ENCODE assay signal across 9 cellular contexts in genomic region chr17:28895794-28896447, GRCh38. TPM values are rescaled to one million over a fixed set of nuclear protein-coding genes. Genes with fewer than 3 reads are reported as not detected.
DNase-seq lines count a peak whose midpoint lies in the region; ATAC-seq and TF ChIP-seq lines count a peak whose summit lies in the region.
"Had no signal": no experiment of that assay in that cellular context is flagged by ENCODE, and none has a peak within 500 bp of the region (broad histone marks: within the 10 kb centered on the region; RNA-seq: fewer than 3 reads in every experiment).

No MANE protein-coding gene starts in this region.

- no peaks in the 10 kb centered on the region for H3K9me3 Mint-ChIP-seq in naive thymus-derived CD8-positive, alpha-beta T cell

- TF ChIP-seq CTCF in AG04450 (IDR thresholded peaks at IDR 0.05; ENCODE audit: low read depth, low read length) (no peak), KMS-11 (conservative IDR thresholded peaks at IDR 0.05; ENCODE audit: low read depth, low read length) (no peak)

- peak overlapping the region; percentile 91 to 99 (median 98) for H3K4me3 Mint-ChIP-seq in naive thymus-derived CD8-positive, alpha-beta T cell

- peaks cover 60% of the 10 kb centered on the region for H3K4me1 ChIP-seq in KMS-11 (ENCODE audit: low read depth, poor library complexity, severe bottlenecking)

- H2AFZ ChIP-seq in KMS-11 (ENCODE audit: low read depth), result no peak overlapping the region

- no peaks in the 10 kb centered on the region for H3K36me3 ChIP-seq in KMS-11 (ENCODE audit: insufficient read depth)

- CTCF ChIA-PET in AG04450 (lab: Charles Lee), result interaction anchor here (0.7 to 5.4 kb wide), 2 partner anchors 132 to 169 kb away, joined by 3 to 46 read pairs; no protein-coding TSS in a partner anchor

- H3K27me3 ChIP-seq in AG04450 (ENCODE audit: control insufficient read depth, insufficient read depth, low read length) (no peaks in the 10 kb centered on the region), KMS-11 (ENCODE audit: insufficient read depth, low read depth) (no peaks in the 10 kb centered on the region)

- peaks cover 0 to 19% (median 4%) of the 10 kb centered on the region in 3 donors for H3K36me3 Mint-ChIP-seq in naive thymus-derived CD8-positive, alpha-beta T cell

- no peak for ATAC-seq in naive thymus-derived CD8-positive, alpha-beta T cell
- no peak for ATAC-seq in GM19035 (IDR thresholded peaks at IDR 0.05; ENCODE audit: unreplicated experiment)

- H3K27ac Mint-ChIP-seq in naive thymus-derived CD8-positive, alpha-beta T cell, result peak overlapping the region; percentile 95 to 99 (median 97)

- H3K27ac ChIP-seq in AG04450 (ENCODE audit: low read depth, low read length) (no peak overlapping the region), KMS-11 (no peak overlapping the region), cingulate gyrus (ENCODE audit: low read depth, low read length) (peak overlapping the region; percentile 96)

- peaks cover 46 to 78% (median 75%) of the 10 kb centered on the region in 4 donors for H3K4me1 Mint-ChIP-seq in naive thymus-derived CD8-positive, alpha-beta T cell

- no peak overlapping the region for H3K9ac ChIP-seq in KMS-11

- POLR2A ChIA-PET in AG04450 (lab: Yijun Ruan, JAX), result interaction anchor here (0.6 kb wide), 1 partner anchor 163 kb away, joined by 3 read pairs; no protein-coding TSS in a partner anchor
- POLR2A ChIA-PET in naive thymus-derived CD8-positive, alpha-beta T cell (lab: Charles Lee), result interaction anchor here (0.6 to 4.9 kb wide), 14 partner anchors 11 to 176 kb away, joined by 3 to 64 read pairs (median 9); partner anchors contain the start of genes ERAL1, FAM222B, NEK8 and PHF12

- H4K20me1 ChIP-seq in KMS-11 (ENCODE audit: insufficient read depth), result no peaks in the 10 kb centered on the region

- no peak for DNase-seq in AG04450 (ENCODE audit: low read depth, low spot score)
- DNase-seq in naive thymus-derived CD8-positive, alpha-beta T cell, result no peak
- no peak for DNase-seq in mucosa of gallbladder (ENCODE audit: low spot score)
- no peak for DNase-seq in pons (ENCODE audit: low spot score)
- DNase-seq in stimulated activated CD8-positive, alpha-beta memory T cell treated with anti-CD3 and anti-CD28 coated beads, Interleukin-4, amount 100 ng/mL, for 48 hours, result no peak
- DNase-seq: NCI-H1436 treated with DMSO at 0.1 percent for 48 hours had no signal

- no peaks in the 10 kb centered on the region; the same call in 1 of the 2 replicates for H3K79me2 ChIP-seq in KMS-11 (ENCODE audit: insufficient read depth, low read depth)

- peak overlapping the region; percentile 84 for H3K4me2 ChIP-seq in KMS-11

- H3K27me3 Mint-ChIP-seq in naive thymus-derived CD8-positive, alpha-beta T cell, result no peaks in the 10 kb centered on the region

- H3K4me3 ChIP-seq in AG04450 (ENCODE audit: low read depth, low read length) (peak overlapping the region; percentile 83), KMS-11 (IDR thresholded peaks at IDR 0.05; ENCODE audit: insufficient read depth, low read depth, low read length) (no peak overlapping the region)

- peaks cover 5% of the 10 kb centered on the region; the same call in 1 of the 2 replicates for H3K9me3 ChIP-seq in AG04450 (ENCODE audit: control insufficient read depth, insufficient read depth, low read length)

RNA-seq across cellular contexts. Expression of gene FLOT2, which starts 1.6 kb away (rescaled TPM):
- polyA plus RNA-seq in AG04450 (2011; rRNA removed), result 80.5 and 83.9 TPM in 2 replicates
- 87.8 and 106 TPM in 2 replicates for polyA minus RNA-seq in AG04450 (2011; rRNA and poly(A)+ RNA removed)
- total RNA-seq in naive thymus-derived CD8-positive, alpha-beta T cell, result 100 to 1,000 TPM; 206 to 213 TPM
- polyA plus RNA-seq in naive thymus-derived CD8-positive, alpha-beta T cell, result 100 to 1,000 TPM; 230 to 253 (median 237) TPM
- total RNA-seq in mucosa of gallbladder, result 113 TPM

RNA-seq across cellular contexts. Expression of gene DHRS13, which starts 7.0 kb away (rescaled TPM):
- 2.9 and 3.1 TPM in 2 replicates for polyA plus RNA-seq in AG04450 (2011; rRNA removed)
- polyA minus RNA-seq in AG04450 (2011; rRNA and poly(A)+ RNA removed), result 1.5 and 2.3 TPM in 2 replicates
- total RNA-seq in naive thymus-derived CD8-positive, alpha-beta T cell, result 10 to 100 TPM; 46.1 to 47.3 TPM
- polyA plus RNA-seq in naive thymus-derived CD8-positive, alpha-beta T cell, result 10 to 100 TPM; 17.1 to 22.8 (median 19.4) TPM
- 10.9 TPM for total RNA-seq in mucosa of gallbladder

RNA-seq across cellular contexts. Expression of gene ERAL1, which starts 41.1 kb away (rescaled TPM):
- polyA plus RNA-seq in AG04450 (2011; rRNA removed), result 45.7 and 54.4 TPM in 2 replicates
- polyA minus RNA-seq in AG04450 (2011; rRNA and poly(A)+ RNA removed), result 46.8 and 56.9 TPM in 2 replicates
- 10 to 100 TPM; 25.3 to 25.8 TPM for total RNA-seq in naive thymus-derived CD8-positive, alpha-beta T cell
- 10 to 100 TPM; 32.7 to 54.9 (median 38.0) TPM for polyA plus RNA-seq in naive thymus-derived CD8-positive, alpha-beta T cell
- total RNA-seq in mucosa of gallbladder, result 33.6 TPM

RNA-seq across cellular contexts. Expression of gene FAM222B, which starts 53.3 kb away (rescaled TPM):
- 8.3 and 11.0 TPM in 2 replicates for polyA plus RNA-seq in AG04450 (2011; rRNA removed)
- 13.2 and 14.4 TPM in 2 replicates for polyA minus RNA-seq in AG04450 (2011; rRNA and poly(A)+ RNA removed)
- 10 to 100 TPM; 16.9 to 23.1 TPM for total RNA-seq in naive thymus-derived CD8-positive, alpha-beta T cell
- 10 to 100 TPM in 1 of 3 donors, 1 to 10 TPM in 2; 7.5 to 20.0 (median 9.2) TPM for polyA plus RNA-seq in naive thymus-derived CD8-positive, alpha-beta T cell
- 45.3 TPM for total RNA-seq in mucosa of gallbladder

RNA-seq across cellular contexts. Expression of gene PHF12, which starts 55.4 kb away (rescaled TPM):
- 13.6 and 17.8 TPM in 2 replicates for polyA plus RNA-seq in AG04450 (2011; rRNA removed)
- polyA minus RNA-seq in AG04450 (2011; rRNA and poly(A)+ RNA removed), result 38.7 and 50.1 TPM in 2 replicates
- 100 to 1,000 TPM; 117 to 124 TPM for total RNA-seq in naive thymus-derived CD8-positive, alpha-beta T cell
- polyA plus RNA-seq in naive thymus-derived CD8-positive, alpha-beta T cell, result 10 to 100 TPM in 1 of 3 donors, 1 to 10 TPM in 2; 5.2 to 12.0 (median 6.2) TPM
- total RNA-seq in mucosa of gallbladder, result 44.5 TPM
